22 cellular contexts compared by ENCODE assay signal in genomic region chr11:75549370-75549958, GRCh38.
"Had no signal": no experiment of that assay in that cellular context is flagged by ENCODE, and none has a peak within 500 bp of the region (broad histone marks: within the 10 kb centered on the region; RNA-seq: fewer than 3 reads in every experiment).

No MANE protein-coding gene starts in this region.

- H2AFZ ChIP-seq: hepatocyte had no signal

- FAIRE-seq: bronchial epithelial cell, frontal cortex, TTC549 had no signal

- H3K27me3 ChIP-seq: colonic mucosa, dorsolateral prefrontal cortex, esophagus muscularis mucosa, hepatocyte, tibial artery had no signal

- H3K27me3 Mint-ChIP-seq: activated naive CD4-positive, alpha-beta T cell treated with anti-CD3 and anti-CD28 coated beads, Interleukin-2, amount 50 U/mL, for 24 hours had no signal

- H3K27ac ChIP-seq: colonic mucosa, esophagus muscularis mucosa, hepatocyte, lower lobe of right lung, tibial artery had no signal

- H3K36me3 ChIP-seq: colonic mucosa, esophagus muscularis mucosa, lower lobe of right lung, tibial artery had no signal

- H3K9me3 ChIP-seq: colonic mucosa, esophagus muscularis mucosa, lower lobe of right lung, tibial artery had no signal

- ATAC-seq: left lobe of liver, lower lobe of right lung, WTC11 had no signal

- DNase-seq: activated CD4-positive, alpha-beta memory T cell treated with anti-CD3 and anti-CD28 coated beads, Interleukin-2, amount 10 ng/mL, durations not matched to agents 7 days and 5 days; activated CD4-positive, alpha-beta T cell treated with anti-CD3 and anti-CD28 coated beads, Interleukin-2, amount 10 ng/mL, durations not matched to agents 24 days and 14 days; activated effector memory CD4-positive, alpha-beta T cell treated with Interleukin-2 at 50 U/mL for 16 hours; activated T-cell treated with anti-CD3 and anti-CD28 coated beads, Interleukin-2, amount 50 U/mL, for 4 hours; amniotic stem cell; colonic mucosa; dorsolateral prefrontal cortex; glutamatergic neuron; immature natural killer cell; lower lobe of right lung; naive B cell; stimulated activated CD4-positive, alpha-beta T cell treated with anti-CD3 and anti-CD28 coated beads, Interleukin-4, amount 100 ng/mL, for 24 hours; tibial artery had no signal

- H3K4me1 ChIP-seq: colonic mucosa had no signal

- H3K36me3 Mint-ChIP-seq: activated naive CD4-positive, alpha-beta T cell treated with anti-CD3 and anti-CD28 coated beads, Interleukin-2, amount 50 U/mL, for 24 hours; immature natural killer cell; naive B cell; WTC11 had no signal

- H3K4me3 ChIP-seq: colonic mucosa, dorsolateral prefrontal cortex, esophagus muscularis mucosa, hepatocyte, lower lobe of right lung, tibial artery had no signal

- H3K9me3 Mint-ChIP-seq: activated CD4-positive, alpha-beta memory T cell treated with anti-CD3 and anti-CD28 coated beads, Interleukin-2, amount 10 ng/mL, durations not matched to agents 7 days and 5 days; activated CD4-positive, alpha-beta T cell treated with anti-CD3 and anti-CD28 coated beads, Interleukin-2, amount 10 ng/mL, durations not matched to agents 24 days and 14 days; activated naive CD4-positive, alpha-beta T cell treated with anti-CD3 and anti-CD28 coated beads, Interleukin-2, amount 50 U/mL, for 24 hours; activated T-cell treated with anti-CD3 and anti-CD28 coated beads, Interleukin-2, amount 50 U/mL, for 4 hours; stimulated activated naive CD8-positive, alpha-beta T cell treated with anti-CD3 and anti-CD28 coated beads, Interleukin-15, Interleukin-2, amounts not matched to agents 100 ng/mL and 50 ng/mL, for 24 hours had no signal

- H3K4me2 ChIP-seq: hepatocyte had no signal

- H3K27ac Mint-ChIP-seq: activated CD4-positive, alpha-beta memory T cell treated with anti-CD3 and anti-CD28 coated beads, Interleukin-2, amount 10 ng/mL, durations not matched to agents 7 days and 5 days; activated CD4-positive, alpha-beta T cell treated with anti-CD3 and anti-CD28 coated beads, Interleukin-2, amount 10 ng/mL, durations not matched to agents 24 days and 14 days; activated naive CD4-positive, alpha-beta T cell treated with anti-CD3 and anti-CD28 coated beads, Interleukin-2, amount 50 U/mL, for 24 hours; immature natural killer cell; stimulated activated naive CD8-positive, alpha-beta T cell treated with anti-CD3 and anti-CD28 coated beads, Interleukin-15, Interleukin-2, amounts not matched to agents 100 ng/mL and 50 ng/mL, for 24 hours; WTC11 had no signal

- H3K79me2 ChIP-seq: hepatocyte had no signal

- H3K4me3 Mint-ChIP-seq: activated CD4-positive, alpha-beta memory T cell treated with anti-CD3 and anti-CD28 coated beads, Interleukin-2, amount 10 ng/mL, durations not matched to agents 7 days and 5 days; activated CD4-positive, alpha-beta T cell treated with anti-CD3 and anti-CD28 coated beads, Interleukin-2, amount 10 ng/mL, durations not matched to agents 24 days and 14 days; activated naive CD4-positive, alpha-beta T cell treated with anti-CD3 and anti-CD28 coated beads, Interleukin-2, amount 50 U/mL, for 24 hours; activated T-cell treated with anti-CD3 and anti-CD28 coated beads, Interleukin-2, amount 50 U/mL, for 4 hours; immature natural killer cell; naive B cell; stimulated activated naive CD8-positive, alpha-beta T cell treated with anti-CD3 and anti-CD28 coated beads, Interleukin-15, Interleukin-2, amounts not matched to agents 100 ng/mL and 50 ng/mL, for 24 hours; WTC11 had no signal

- H3K4me1 Mint-ChIP-seq: activated naive CD4-positive, alpha-beta T cell treated with anti-CD3 and anti-CD28 coated beads, Interleukin-2, amount 50 U/mL, for 24 hours; immature natural killer cell; naive B cell had no signal
